19 cellular contexts compared by ENCODE assay signal in genomic region chr2:2660789-2661355, GRCh38.
DNase-seq lines count a peak whose midpoint lies in the region; ATAC-seq and TF ChIP-seq lines count a peak whose summit lies in the region.
"Had no signal": no experiment of that assay in that cellular context is flagged by ENCODE, and none has a peak within 500 bp of the region (broad histone marks: within the 10 kb centered on the region; RNA-seq: fewer than 3 reads in every experiment).

No MANE protein-coding gene starts in this region.

- no peaks in the 10 kb centered on the region for H3K27me3 ChIP-seq in prostate gland (replicated peaks; ENCODE audit: insufficient read depth)

- CTCF ChIA-PET in activated CD4-positive, alpha-beta memory T cell treated with anti-CD3 and anti-CD28 coated beads for 36 hours (lab: Charles Lee), result no interaction called here

- H3K27ac Mint-ChIP-seq in effector memory CD8-positive, alpha-beta T cell, result no peak overlapping the region
- H3K27ac Mint-ChIP-seq in activated CD4-positive, alpha-beta memory T cell treated with anti-CD3 and anti-CD28 coated beads for 36 hours, result no peak overlapping the region
- H3K27ac Mint-ChIP-seq: CD14-positive monocyte, GM23338 had no signal

- H3K27me3 Mint-ChIP-seq in effector memory CD8-positive, alpha-beta T cell, result peaks cover 0 to 17% of the 10 kb centered on the region in 2 donors
- H3K27me3 Mint-ChIP-seq in activated CD4-positive, alpha-beta memory T cell treated with anti-CD3 and anti-CD28 coated beads for 36 hours, result no peaks in the 10 kb centered on the region

- intact Hi-C loops in prostate gland (cut with DNase I), result no loop called here
- intact Hi-C loops in activated CD4-positive, alpha-beta memory T cell treated with anti-CD3 and anti-CD28 coated beads for 36 hours (cut with micrococcal nuclease), result no loop called here

- no peak overlapping the region for H3K4me3 Mint-ChIP-seq in effector memory CD8-positive, alpha-beta T cell
- no peak overlapping the region for H3K4me3 Mint-ChIP-seq in activated CD4-positive, alpha-beta memory T cell treated with anti-CD3 and anti-CD28 coated beads for 36 hours
- H3K4me3 Mint-ChIP-seq: CD14-positive monocyte, GM23338 had no signal

- TF ChIP-seq POLR2A in prostate gland (IDR thresholded peaks at IDR 0.05), result no peak

- no peak for TF ChIP-seq CTCF in LNCaP clone FGC (IDR thresholded peaks at IDR 0.05; ENCODE audit: control insufficient read depth, extremely low read depth, insufficient read depth)
- no peak for TF ChIP-seq CTCF in VCaP (conservative IDR thresholded peaks at IDR 0.05)
- no peak for TF ChIP-seq CTCF in prostate gland (IDR thresholded peaks at IDR 0.05)

- H3K4me3 ChIP-seq in LNCaP clone FGC (ENCODE audit: low read depth, low read length), result no peak overlapping the region
- H3K4me3 ChIP-seq in prostate gland, result no peak overlapping the region
- H3K4me3 ChIP-seq: GM12878, GM23338, SK-N-MC had no signal

- no peaks in the 10 kb centered on the region for H3K4me1 Mint-ChIP-seq in effector memory CD8-positive, alpha-beta T cell (ENCODE audit: low read depth in 2 of 2)
- no peaks in the 10 kb centered on the region for H3K4me1 Mint-ChIP-seq in activated CD4-positive, alpha-beta memory T cell treated with anti-CD3 and anti-CD28 coated beads for 36 hours (ENCODE audit: low read depth)
- H3K4me1 Mint-ChIP-seq: CD14-positive monocyte had no signal

- peak overlapping the region; percentile 97 for H3K27ac ChIP-seq in VCaP
- peak overlapping the region; percentile 71 to 74 for H3K27ac ChIP-seq in prostate gland
- H3K27ac ChIP-seq: KMS-11, SK-N-MC had no signal

- WGBS in prostate gland, result 68% methylated on average over 7 of the region's 7 CpGs

- DNase-seq in Caki2 (ENCODE audit: low read depth) (peak; percentile 38), LNCaP clone FGC (ENCODE audit: low read depth) (peak; percentile 30), prostate gland (ENCODE audit: low spot score) (peak; percentile 27)
- DNase-seq in effector memory CD8-positive, alpha-beta T cell, result no peak
- DNase-seq in activated CD4-positive, alpha-beta memory T cell treated with anti-CD3 and anti-CD28 coated beads for 36 hours, result no peak
- DNase-seq: ACHN, GF-D8, NCI-H1048, NCI-H1436 treated with DMSO at 0.1 percent for 48 hours, NCI-H510A, NCI-H748 treated with DMSO at 0.1 percent for 48 hours had no signal

- H3K36me3 ChIP-seq in prostate gland, result no peaks in the 10 kb centered on the region

- peaks cover 22% of the 10 kb centered on the region for H3K4me1 ChIP-seq in prostate gland (replicated peaks)

- H3K36me3 Mint-ChIP-seq in effector memory CD8-positive, alpha-beta T cell (ENCODE audit: insufficient read depth), result no peaks in the 10 kb centered on the region
- H3K36me3 Mint-ChIP-seq in activated CD4-positive, alpha-beta memory T cell treated with anti-CD3 and anti-CD28 coated beads for 36 hours, result no peaks in the 10 kb centered on the region
- H3K36me3 Mint-ChIP-seq: CD14-positive monocyte had no signal

- no peaks in the 10 kb centered on the region for H3K9me3 ChIP-seq in prostate gland

- H3K9me3 Mint-ChIP-seq in effector memory CD8-positive, alpha-beta T cell, result peaks cover 2 to 15% of the 10 kb centered on the region in 2 donors
- peaks cover 13% of the 10 kb centered on the region for H3K9me3 Mint-ChIP-seq in activated CD4-positive, alpha-beta memory T cell treated with anti-CD3 and anti-CD28 coated beads for 36 hours

- POLR2A ChIA-PET in activated CD4-positive, alpha-beta memory T cell treated with anti-CD3 and anti-CD28 coated beads for 36 hours (lab: Charles Lee), result no interaction called here

- in situ Hi-C loops in Caki2 (cut with HindIII; ENCODE audit: low pct_unique_long_range_greater_than_20kb, low sequenced_read_pairs), result no loop called here

- no peak for ATAC-seq in effector memory CD8-positive, alpha-beta T cell (replicated peaks)
- ATAC-seq in HG03521 (IDR thresholded peaks at IDR 0.05; ENCODE audit: unreplicated experiment), result no peak
- ATAC-seq: GM12878, GM23338, HCT116 had no signal

Comparison
In these comparisons a context has a peak if more than half of its experiments do, and no peak if none do; other contexts are left out.
1. DNase-seq: peak in Caki2 (single experiment), LNCaP clone FGC (single experiment) and prostate gland (single experiment); none in effector memory CD8-positive, alpha-beta T cell (0 of 3) and activated CD4-positive, alpha-beta memory T cell treated with anti-CD3 and anti-CD28 coated beads for 36 hours (single experiment).